In genomic region chr12:91811481-91812287, GRCh38 we compare ENCODE assay signal across 8 cellular contexts.
DNase-seq lines count a peak whose midpoint lies in the region; ATAC-seq and TF ChIP-seq lines count a peak whose summit lies in the region.

No MANE protein-coding gene starts in this region.

- H3K36me3 Mint-ChIP-seq in CD8-positive, alpha-beta T cell, result peaks cover 39% of the 10 kb centered on the region

- H3K27ac Mint-ChIP-seq in CD8-positive, alpha-beta T cell, result peak overlapping the region; percentile 89

- H3K4me3 ChIP-seq in CD8-positive, alpha-beta T cell (ENCODE audit: low read depth, low read length), result no peak overlapping the region
- no peak overlapping the region for H3K4me3 ChIP-seq in Jurkat, Clone E6-1 (ENCODE audit: low read length)
- no peak overlapping the region for H3K4me3 ChIP-seq in right atrium auricular region

- peaks cover 5% of the 10 kb centered on the region for H3K4me1 ChIP-seq in CD8-positive, alpha-beta T cell (ENCODE audit: insufficient read depth, low read length)
- H3K4me1 ChIP-seq in right atrium auricular region, result no peaks in the 10 kb centered on the region

- POLR2A ChIA-PET in CD8-positive, alpha-beta T cell (lab: Charles Lee), result interaction anchor here (0.6 to 2.6 kb wide), 15 partner anchors 52 to 427 kb away, joined by 3 to 16 read pairs (median 4); partner anchors contain the start of gene BTG1

- H3K4me1 Mint-ChIP-seq in CD8-positive, alpha-beta T cell (ENCODE audit: low read depth), result peaks cover 30% of the 10 kb centered on the region

- no peaks in the 10 kb centered on the region for H3K36me3 ChIP-seq in CD8-positive, alpha-beta T cell (ENCODE audit: insufficient read depth, low read length)
- no peaks in the 10 kb centered on the region for H3K36me3 ChIP-seq in right atrium auricular region

- DNase-seq in CD8-positive, alpha-beta T cell, result peak; percentile 69 to 87 (median 78)
- DNase-seq in Jurkat, Clone E6-1 (ENCODE audit: low read depth, low spot score), result peak; percentile 49
- peak; percentile 16 to 62 (median 54) for DNase-seq in T-helper 1 cell
- peak; percentile 15 for DNase-seq in amniotic stem cell (lab: John Stamatoyannopoulos, UW)
- DNase-seq in right atrium auricular region (ENCODE audit: low spot score), result peak; percentile 86
- peak; percentile 87 for DNase-seq in sciatic nerve (ENCODE audit: low spot score)

- CTCF ChIA-PET in CD8-positive, alpha-beta T cell (lab: Charles Lee), result interaction anchor here (0.7 to 3.6 kb wide), 60 partner anchors 9 to 760 kb away, joined by 3 to 25 read pairs (median 4); partner anchors contain the start of gene BTG1

- ATAC-seq in CD8-positive, alpha-beta T cell, result peak; percentile 89
- ATAC-seq in GM19438 (IDR thresholded peaks at IDR 0.05; ENCODE audit: low read depth, unreplicated experiment) (peak; percentile 87), sciatic nerve (peak; percentile 83), HG02571 (IDR thresholded peaks at IDR 0.05; ENCODE audit: unreplicated experiment) (no peak)

- no peaks in the 10 kb centered on the region for H3K27me3 ChIP-seq in CD8-positive, alpha-beta T cell (ENCODE audit: insufficient read depth, low read length)
- H3K27me3 ChIP-seq in right atrium auricular region, result no peaks in the 10 kb centered on the region

- intact Hi-C loops in CD8-positive, alpha-beta T cell (cut with DNase I, micrococcal nuclease), result loop anchor here (1.0 to 10.0 kb wide), 12 partner anchors 51 to 759 kb away; no protein-coding TSS in a partner anchor
- intact Hi-C loops in sciatic nerve (cut with DNase I), result no loop called here

- H3K27me3 Mint-ChIP-seq in CD8-positive, alpha-beta T cell (ENCODE audit: low read depth), result no peaks in the 10 kb centered on the region

- no peak overlapping the region for H3K27ac ChIP-seq in CD8-positive, alpha-beta T cell (ENCODE audit: low read depth, low read length)
- H3K27ac ChIP-seq in right atrium auricular region, result no peak overlapping the region

- H3K9me3 ChIP-seq in CD8-positive, alpha-beta T cell (ENCODE audit: low read length), result no peaks in the 10 kb centered on the region
- peaks cover 0 to 17% of the 10 kb centered on the region in 2 donors for H3K9me3 ChIP-seq in right atrium auricular region

- no peak overlapping the region for H3K4me3 Mint-ChIP-seq in CD8-positive, alpha-beta T cell

- H3K9me3 Mint-ChIP-seq in CD8-positive, alpha-beta T cell, result peaks cover 28% of the 10 kb centered on the region

- TF ChIP-seq CTCF in CD8-positive, alpha-beta T cell (IDR thresholded peaks at IDR 0.05), result peak; percentile 84
- peak; percentile 86 to 90 for TF ChIP-seq CTCF in right atrium auricular region (IDR thresholded peaks at IDR 0.05)

Comparison
In these comparisons a context has a peak if more than half of its experiments do, and no peak if none do; other contexts are left out.
1. DNase-seq: peak in every context shown above with its lines; median percentile 87 in sciatic nerve; 86 in right atrium auricular region; 78 in CD8-positive, alpha-beta T cell; 54 in T-helper 1 cell; 49 in Jurkat, Clone E6-1; 15 in amniotic stem cell.